ENCODE assay signal across 16 cellular contexts in genomic region chr2:241289053-241289452, GRCh38. TPM values are rescaled to one million over a fixed set of nuclear protein-coding genes. Genes with fewer than 3 reads are reported as not detected.
DNase-seq lines count a peak whose midpoint lies in the region; ATAC-seq and TF ChIP-seq lines count a peak whose summit lies in the region.
"Had no signal": no experiment of that assay in that cellular context is flagged by ENCODE, and none has a peak within 500 bp of the region (broad histone marks: within the 10 kb centered on the region; RNA-seq: fewer than 3 reads in every experiment).

No MANE protein-coding gene starts in this region.

- no peaks in the 10 kb centered on the region for H3K27me3 Mint-ChIP-seq in type B pancreatic cell

- H3K9me3 ChIP-seq in RWPE2 (ENCODE audit: severe bottlenecking) (no peaks in the 10 kb centered on the region), SJCRH30 (replicated peaks) (no peaks in the 10 kb centered on the region)

- H3K4me3 Mint-ChIP-seq in type B pancreatic cell = no peak overlapping the region
- H3K4me3 Mint-ChIP-seq: H9 had no signal

- H3K4me3 ChIP-seq in RWPE2 (ENCODE audit: severe bottlenecking) = no peak overlapping the region
- H3K4me3 ChIP-seq in SJCRH30 = no peak overlapping the region

- TF ChIP-seq CTCF in RWPE2 (IDR thresholded peaks at IDR 0.05; ENCODE audit: poor library complexity, severe bottlenecking) (no peak), type B pancreatic cell (conservative IDR thresholded peaks at IDR 0.05) (no peak)

- intact Hi-C loops in Right ventricle myocardium superior (cut with DNase I) (no loop called here), Right ventricle myocardium inferior (cut with DNase I) (no loop called here)

- H3K9me3 Mint-ChIP-seq in type B pancreatic cell = no peaks in the 10 kb centered on the region
- H3K9me3 Mint-ChIP-seq: H9 had no signal

- DNase-seq in Right ventricle myocardium superior (no peak), Right ventricle myocardium inferior (ENCODE audit: missing footprints) (no peak), RWPE2 (ENCODE audit: low spot score) (no peak), epithelial cell of prostate (ENCODE audit: low read depth, low spot score) (no peak), type B pancreatic cell (ENCODE audit: extremely low spot score, unreplicated experiment) (no peak), mesenteric fat pad (ENCODE audit: low spot score) (no peak), SJCRH30 (no peak)
- DNase-seq: C1 segment of cervical spinal cord, DMS 273 treated with DMSO at 0.1 percent for 48 hours, H9, NCI-H1417, NCI-H187 treated with DMSO at 0.1 percent for 48 hours, NCI-H345, NCI-H526, OCI-M1 had no signal

- H3K4me1 ChIP-seq in RWPE2 (ENCODE audit: insufficient read depth, poor library complexity, severe bottlenecking) (peaks cover 33% of the 10 kb centered on the region), SJCRH30 (no peaks in the 10 kb centered on the region)

- H3K27me3 ChIP-seq in RWPE2 (ENCODE audit: insufficient read depth, poor library complexity, severe bottlenecking) (no peaks in the 10 kb centered on the region), SJCRH30 (no peaks in the 10 kb centered on the region; the same call in 1 of the 2 replicates)

- peak overlapping the region; percentile 30 for H3K27ac Mint-ChIP-seq in type B pancreatic cell

- H3K36me3 Mint-ChIP-seq in type B pancreatic cell = peaks cover 7% of the 10 kb centered on the region

- peaks cover 21% of the 10 kb centered on the region for H3K4me1 Mint-ChIP-seq in type B pancreatic cell (ENCODE audit: unreplicated experiment)

- H3K36me3 ChIP-seq in RWPE2 (ENCODE audit: low read depth) (peaks cover 17% of the 10 kb centered on the region), SJCRH30 (peaks cover 29% of the 10 kb centered on the region)

- H3K27ac ChIP-seq in RWPE2 (ENCODE audit: poor library complexity, severe bottlenecking) (peak overlapping the region; percentile 78), epithelial cell of prostate (peak overlapping the region; percentile 91), SJCRH30 (no peak overlapping the region)
- H3K27ac ChIP-seq: HL-60 had no signal

- ATAC-seq in Right ventricle myocardium superior (ENCODE audit: poor library complexity) (peak; percentile 45), Right ventricle myocardium inferior (no peak), RWPE2 (ENCODE audit: low read depth) (no peak)

RNA-seq across cellular contexts. Expression of gene HDLBP, which starts 26.4 kb away (rescaled TPM):
- total RNA-seq in Right ventricle myocardium superior (373 TPM), Right ventricle myocardium inferior (393 TPM), type B pancreatic cell (ENCODE audit: low replicate concordance) (466 and 659 TPM in 2 replicates), mesenteric fat pad (492 TPM)
- 522 and 557 TPM in 2 replicates for total RNA-seq in SJCRH30 (2014; rRNA removed; shearing (Covaris generic))

RNA-seq across cellular contexts. Expression of gene SEPTIN2, which starts 26.7 kb away (rescaled TPM):
- total RNA-seq in Right ventricle myocardium superior = 139 TPM
- 150 TPM for total RNA-seq in Right ventricle myocardium inferior
- 333 and 425 TPM in 2 replicates for total RNA-seq in type B pancreatic cell (ENCODE audit: low replicate concordance)
- total RNA-seq in mesenteric fat pad = 403 TPM
- total RNA-seq in SJCRH30 (2014; rRNA removed; shearing (Covaris generic)) = 589 and 661 TPM in 2 replicates
